In the genomic region with DNA sequence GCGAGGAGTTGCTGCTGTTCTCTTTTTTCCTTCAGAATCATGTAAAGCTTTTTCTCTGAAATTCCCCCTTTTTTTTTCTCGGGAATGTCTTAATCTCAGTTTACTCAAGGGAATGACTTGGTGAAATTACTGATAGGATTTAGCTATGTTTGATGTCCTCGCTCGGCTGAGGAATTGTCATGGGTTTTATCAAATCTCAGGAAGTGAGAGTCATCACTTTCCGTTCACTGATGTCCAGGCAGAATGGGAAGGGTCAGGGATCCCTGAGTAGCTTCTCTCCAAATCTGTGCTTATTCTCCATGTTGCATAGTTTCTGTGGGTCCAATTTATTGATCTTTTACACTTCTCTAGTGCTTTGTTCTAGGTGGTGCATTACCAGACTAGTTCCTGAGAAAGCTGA, we compare ENCODE assay signal across 10 cellular contexts. TPM values are rescaled to one million over a fixed set of nuclear protein-coding genes. Genes with fewer than 3 reads are reported as not detected.
DNase-seq lines count a peak whose midpoint lies in the region; ATAC-seq and TF ChIP-seq lines count a peak whose summit lies in the region.
"Had no signal": no experiment of that assay in that cellular context is flagged by ENCODE, and none has a peak within 500 bp of the region (broad histone marks: within the 10 kb centered on the region; RNA-seq: fewer than 3 reads in every experiment).

No MANE protein-coding gene starts in this region.

- no peak overlapping the region for H2BK15ac ChIP-seq in IMR-90 (ENCODE audit: low read depth, low read length)

- H2AFZ ChIP-seq in IMR-90 (replicated peaks; ENCODE audit: low read length, poor library complexity) (no peak overlapping the region), neural progenitor cell (replicated peaks) (no peak overlapping the region)
- H2AFZ ChIP-seq: PC-9 had no signal

- H3K4me2 ChIP-seq in IMR-90 (ENCODE audit: low read depth, low read length) (peak overlapping the region; percentile 56), neural progenitor cell (no peak overlapping the region)
- H3K4me2 ChIP-seq: PC-9 had no signal

- no peaks in the 10 kb centered on the region for H3K9me3 Mint-ChIP-seq in activated CD8-positive, alpha-beta T cell treated with anti-CD3 and anti-CD28 coated beads for 36 hours
- no peaks in the 10 kb centered on the region for H3K9me3 Mint-ChIP-seq in neural progenitor cell

- no TSS peak for BruUV-seq in IMR-90 (replicated peaks; lab: Mats Ljungman, UMichigan)

- H4K91ac ChIP-seq in IMR-90 (ENCODE audit: insufficient read depth, low read depth, low read length) = no peak overlapping the region

- H3K9me3 ChIP-seq in IMR-90 (ENCODE audit: control insufficient read depth, insufficient read depth, low read length) (no peaks in the 10 kb centered on the region), spleen (no peaks in the 10 kb centered on the region), neural progenitor cell (ENCODE audit: low read depth) (no peaks in the 10 kb centered on the region)

- H3K36me3 Mint-ChIP-seq in activated CD8-positive, alpha-beta T cell treated with anti-CD3 and anti-CD28 coated beads for 36 hours (ENCODE audit: low read depth) = peaks cover 3% of the 10 kb centered on the region
- H3K36me3 Mint-ChIP-seq in neural progenitor cell = peaks cover 6% of the 10 kb centered on the region

- no peak for DNase-seq in IMR-90
- no peak for DNase-seq in activated CD8-positive, alpha-beta T cell treated with anti-CD3 and anti-CD28 coated beads for 36 hours
- no peak for DNase-seq in left ventricle myocardium superior
- DNase-seq in spleen = no peak
- DNase-seq in neural progenitor cell (ENCODE audit: low spot score) = no peak
- DNase-seq in SW 1271 (lab: John Stamatoyannopoulos, UW) = no peak
- DNase-seq: PC-9 had no signal

- H3K27me3 ChIP-seq in IMR-90 (ENCODE audit: control insufficient read depth, insufficient read depth, low read length) (no peaks in the 10 kb centered on the region), spleen (replicated peaks in 1 of 7) (no peaks in the 10 kb centered on the region), neural progenitor cell (no peaks in the 10 kb centered on the region)

- H3K27ac ChIP-seq in IMR-90 (ENCODE audit: insufficient read depth, low read length) (no peak overlapping the region), spleen (peak overlapping the region; percentile 67 to 89 (median 86)), neural progenitor cell (no peak overlapping the region)
- H3K27ac ChIP-seq: epithelial cell of prostate, PC-9 had no signal

- H3K36me3 ChIP-seq in IMR-90 (ENCODE audit: control insufficient read depth, insufficient read depth, low read length) = peaks cover 5% of the 10 kb centered on the region
- peaks cover 0 to 83% (median 2%) of the 10 kb centered on the region in 6 donors for H3K36me3 ChIP-seq in spleen
- H3K36me3 ChIP-seq in neural progenitor cell = no peaks in the 10 kb centered on the region

- TF ChIP-seq POLR2A in IMR-90 (IDR thresholded peaks at IDR 0.05; ENCODE audit: low read depth, low read length) = no peak
- TF ChIP-seq POLR2A in spleen (IDR thresholded peaks at IDR 0.05) = no peak

- no peak overlapping the region for H2AK5ac ChIP-seq in IMR-90 (ENCODE audit: low read depth, low read length)

- peaks cover 31 to 52% of the 10 kb centered on the region in 2 experiments for H3K79me1 ChIP-seq in IMR-90 (ENCODE audit: low read depth in 1 of 2, low read length in 2 of 2)

- H3K9me1 ChIP-seq in IMR-90 (ENCODE audit: insufficient read depth, low read length) = no peaks in the 10 kb centered on the region; the same call in 1 of the 2 replicates

- TF ChIP-seq RAD21 in IMR-90 (IDR thresholded peaks at IDR 0.05; ENCODE audit: low read length) = no peak

- dilution Hi-C loops in IMR-90 (cut with HindIII; ENCODE audit: low sequenced_read_pairs, unreplicated experiment) = no loop called here

- H3K9ac ChIP-seq in IMR-90 (ENCODE audit: low read depth, low read length) (no peak overlapping the region), neural progenitor cell (no peak overlapping the region)

- H3K14ac ChIP-seq in IMR-90 (replicated peaks; ENCODE audit: low read depth, low read length) = no peak overlapping the region

- H3K79me2 ChIP-seq in neural progenitor cell (ENCODE audit: low read depth) = peaks cover 4% of the 10 kb centered on the region

- TF ChIP-seq CTCF in IMR-90 (conservative IDR thresholded peaks at IDR 0.05; ENCODE audit: low read depth, low read length) (no peak), spleen (IDR thresholded peaks at IDR 0.05 in 8 of 11, conservative IDR thresholded peaks at IDR 0.05 in 3 of 11) (no peak), neural progenitor cell (IDR thresholded peaks at IDR 0.05) (no peak)
- TF ChIP-seq CTCF in activated CD8-positive, alpha-beta T cell treated with anti-CD3 and anti-CD28 coated beads for 36 hours (IDR thresholded peaks at IDR 0.05) = no peak

- CTCF ChIA-PET in IMR-90 (lab: Yijun Ruan, JAX) = interaction anchor here (2.2 kb wide), 1 partner anchor 11 kb away, joined by 19 read pairs; no protein-coding TSS in a partner anchor
- CTCF ChIA-PET in activated CD8-positive, alpha-beta T cell treated with anti-CD3 and anti-CD28 coated beads for 36 hours (lab: Charles Lee) = interaction anchor here (0.8 to 2.9 kb wide), 13 partner anchors 8 to 63 kb away, joined by 3 to 33 read pairs (median 4); no protein-coding TSS in a partner anchor

- H3F3A ChIP-seq in neural progenitor cell (ENCODE audit: low read depth) = no peaks in the 10 kb centered on the region

- peak overlapping the region; percentile 93 for H3K27ac Mint-ChIP-seq in activated CD8-positive, alpha-beta T cell treated with anti-CD3 and anti-CD28 coated beads for 36 hours
- no peak overlapping the region for H3K27ac Mint-ChIP-seq in neural progenitor cell

- H2BK120ac ChIP-seq in IMR-90 (ENCODE audit: low read depth, low read length) = no peak overlapping the region

- H2BK5ac ChIP-seq in IMR-90 (ENCODE audit: low read depth, low read length, poor library complexity, severe bottlenecking) = no peak overlapping the region

- H3K4me3 Mint-ChIP-seq in activated CD8-positive, alpha-beta T cell treated with anti-CD3 and anti-CD28 coated beads for 36 hours = peak overlapping the region; percentile 74
- H3K4me3 Mint-ChIP-seq in neural progenitor cell = no peak overlapping the region

- no peak overlapping the region for H3K56ac ChIP-seq in IMR-90 (ENCODE audit: extremely low read depth, insufficient read depth, low read length)

- H4K5ac ChIP-seq in IMR-90 (ENCODE audit: low read depth, low read length) = 0 out of 2 replicates have a peak overlapping the region, but pooled peaks have one; percentile 67

- no peak overlapping the region for H2AK9ac ChIP-seq in IMR-90 (replicated peaks; ENCODE audit: low read depth, low read length, poor library complexity)

- no peak overlapping the region for H3K18ac ChIP-seq in IMR-90 (ENCODE audit: low read depth, low read length)

- in situ Hi-C loops in IMR-90 (cut with MboI; ENCODE audit: low sequenced_read_pairs) = no loop called here

- H3K4me3 ChIP-seq in IMR-90 (ENCODE audit: insufficient read depth, low read depth, low read length) (no peak overlapping the region), spleen (peak overlapping the region in 2 of 8 donors; percentile 30 to 59), neural progenitor cell (no peak overlapping the region)
- H3K4me3 ChIP-seq: PC-9 had no signal

- H4K8ac ChIP-seq in IMR-90 (ENCODE audit: low read depth in 2 of 2, low read length in 2 of 2) = peak overlapping the region in 1 of 2 experiments; percentile 35; a peak in 1 of 4 replicates

- no peak overlapping the region for H3K4ac ChIP-seq in IMR-90 (ENCODE audit: low read depth, low read length)

- H3K4me1 ChIP-seq in IMR-90 (ENCODE audit: control insufficient read depth, insufficient read depth, low read length) (peaks cover 6% of the 10 kb centered on the region), spleen (peaks cover 37 to 100% (median 88%) of the 10 kb centered on the region in 6 donors), neural progenitor cell (no peaks in the 10 kb centered on the region)

- WGBS in IMR-90 (ENCODE audit: extremely low coverage in 2 of 2, insufficient read length in 1 of 2), 2 experiments = no CpG with 5 or more reads among the region's 5 CpGs
- 39 to 63% (median 62%) methylated on average over 5 of the region's 5 CpGs for WGBS in spleen, 5 donors

- H3K27me3 Mint-ChIP-seq in activated CD8-positive, alpha-beta T cell treated with anti-CD3 and anti-CD28 coated beads for 36 hours = no peaks in the 10 kb centered on the region
- H3K27me3 Mint-ChIP-seq in neural progenitor cell (ENCODE audit: insufficient read depth, low read depth) = no peaks in the 10 kb centered on the region

- no peak overlapping the region for H3K23ac ChIP-seq in IMR-90 (ENCODE audit: low read depth, low read length)

- intact Hi-C loops in IMR-90 (cut with micrococcal nuclease) = no loop called here
- intact Hi-C loops in activated CD8-positive, alpha-beta T cell treated with anti-CD3 and anti-CD28 coated beads for 36 hours (cut with micrococcal nuclease) = loop anchor here (5.0 kb wide), 1 partner anchor 34 kb away; no protein-coding TSS in a partner anchor
- intact Hi-C loops in left ventricle myocardium superior (cut with micrococcal nuclease) = no loop called here
- intact Hi-C loops in spleen (cut with DNase I; ENCODE audit: low total_unique reads) = no loop called here

- H4K20me1 ChIP-seq in IMR-90 (ENCODE audit: insufficient read depth, low read length) (peaks cover 9% of the 10 kb centered on the region; the same call in 1 of the 2 replicates), neural progenitor cell (ENCODE audit: low read depth) (no peaks in the 10 kb centered on the region)

- H2BK20ac ChIP-seq in IMR-90 (ENCODE audit: low read depth, low read length) = no peak overlapping the region

- POLR2A ChIA-PET in IMR-90 (lab: Charles Lee; ENCODE audit: unreplicated experiment) = no interaction called here
- POLR2A ChIA-PET in activated CD8-positive, alpha-beta T cell treated with anti-CD3 and anti-CD28 coated beads for 36 hours (lab: Charles Lee) = interaction anchor here (0.8 to 1.8 kb wide), 10 partner anchors 8 to 126 kb away, joined by 3 to 7 read pairs (median 3); no protein-coding TSS in a partner anchor

- ATAC-seq in IMR-90 (ENCODE audit: low read depth) = no peak
- ATAC-seq in activated CD8-positive, alpha-beta T cell treated with anti-CD3 and anti-CD28 coated beads for 36 hours = no peak
- ATAC-seq in left ventricle myocardium superior = peak; percentile 42
- no peak for ATAC-seq in HG02870 (IDR thresholded peaks at IDR 0.05; ENCODE audit: unreplicated experiment)

- H3K4me1 Mint-ChIP-seq in activated CD8-positive, alpha-beta T cell treated with anti-CD3 and anti-CD28 coated beads for 36 hours (ENCODE audit: low read depth) = peaks cover 50% of the 10 kb centered on the region
- H3K4me1 Mint-ChIP-seq in neural progenitor cell = no peaks in the 10 kb centered on the region

RNA-seq across cellular contexts. Expression of a gene that starts 6.3 kb away (rescaled TPM):
- not detected in 2 replicates for total RNA-seq in IMR-90 (2012; rRNA removed)
- not detected in 2 replicates for polyA plus RNA-seq in IMR-90 (2012; rRNA removed)
- not detected in 2 replicates for polyA plus RNA-seq in IMR-90 (2012; cell fraction: cytosol; rRNA removed)
- not detected in 2 replicates for polyA plus RNA-seq in IMR-90 (2012; cell fraction: nucleus; rRNA removed; ENCODE audit: low replicate concordance)
- under 1 TPM in 1 of 2 experiments, not detected in 1; 0.20 TPM for total RNA-seq in activated CD8-positive, alpha-beta T cell treated with anti-CD3 and anti-CD28 coated beads for 36 hours
- 2.4 TPM for total RNA-seq in left ventricle myocardium superior
- 100 to 1,000 TPM in 2 of 7 donors, 10 to 100 TPM in 5; 39.6 to 134 (median 87.7) TPM for total RNA-seq in spleen
- polyA plus RNA-seq in spleen = 10 to 100 TPM; 15.5 to 53.2 (median 18.1) TPM
- not detected in 2 replicates for total RNA-seq in neural progenitor cell (ENCODE audit: low replicate concordance)
- total RNA-seq: myocyte, PC-9 had no signal

RNA-seq across cellular contexts. Expression of a gene that starts 17.7 kb away (rescaled TPM):
- total RNA-seq in IMR-90 (2012; rRNA removed) = not detected in 2 replicates
- polyA plus RNA-seq in IMR-90 (2012; rRNA removed) = 0.02 TPM in 1 of 2 replicates, not detected in the other
- not detected in 2 replicates for polyA plus RNA-seq in IMR-90 (2012; cell fraction: cytosol; rRNA removed)
- polyA plus RNA-seq in IMR-90 (2012; cell fraction: nucleus; rRNA removed; ENCODE audit: low replicate concordance) = 0.02 and 0.05 TPM in 2 replicates
- total RNA-seq in activated CD8-positive, alpha-beta T cell treated with anti-CD3 and anti-CD28 coated beads for 36 hours = under 1 TPM in 1 of 2 experiments, not detected in 1; 0.09 TPM
- total RNA-seq in left ventricle myocardium superior = not detected
- 1 to 10 TPM; 1.1 to 3.1 (median 2.4) TPM for total RNA-seq in spleen
- 1 to 10 TPM in 2 of 3 donors, under 1 TPM in 1; 0.86 to 2.0 (median 1.2) TPM for polyA plus RNA-seq in spleen
- 0.40 TPM in 1 of 2 replicates, not detected in the other for total RNA-seq in neural progenitor cell (ENCODE audit: low replicate concordance)
- total RNA-seq: PC-9 had no signal

RNA-seq across cellular contexts. Expression of a gene that starts 46.7 kb away (rescaled TPM):
- total RNA-seq in IMR-90 (2012; rRNA removed) (95.5 and 95.8 TPM in 2 replicates), left ventricle myocardium superior (53.4 TPM), spleen (100 to 1,000 TPM in 5 of 7 donors, 10 to 100 TPM in 2; 88.5 to 247 (median 121) TPM), neural progenitor cell (ENCODE audit: low replicate concordance) (234 and 329 TPM in 2 replicates)
- polyA plus RNA-seq in IMR-90 (2012; rRNA removed) (43.1 and 54.8 TPM in 2 replicates), spleen (10 to 100 TPM; 28.5 to 50.6 (median 45.2) TPM)
- polyA plus RNA-seq in IMR-90 (2012; cell fraction: cytosol; rRNA removed) = 37.1 and 40.0 TPM in 2 replicates
- 10.7 and 20.6 TPM in 2 replicates for polyA plus RNA-seq in IMR-90 (2012; cell fraction: nucleus; rRNA removed; ENCODE audit: low replicate concordance)
- total RNA-seq in activated CD8-positive, alpha-beta T cell treated with anti-CD3 and anti-CD28 coated beads for 36 hours = 100 to 1,000 TPM; 116 to 122 TPM

Comparison
In these comparisons a context has a peak if more than half of its experiments do, and no peak if none do; other contexts are left out.
1. H3K27ac ChIP-seq: peak in spleen (8 of 8); none in IMR-90 (single experiment) and neural progenitor cell (single experiment).
2. RNA of a gene that starts 6.3 kb away (total RNA-seq): 39.6 to 134 TPM in spleen; 2.4 TPM in left ventricle myocardium superior (single experiment), 0.20 TPM in activated CD8-positive, alpha-beta T cell treated with anti-CD3 and anti-CD28 coated beads for 36 hours, not detected in IMR-90 and not detected in neural progenitor cell; every median in the first group is over 10 times any median in the second.